2 cellular contexts compared by ENCODE assay signal in genomic region chr2:75637568-75637967, GRCh38.
A peak's percentile ranks its signal among the peaks of the same experiment; 100 is the strongest.
TF ChIP-seq lines count a peak whose summit lies in the region.

No MANE protein-coding gene starts in this region.

TF ChIP-seq in HepG2, 621 proteins besides CTCF, POLR2A, EP300 and RAD21:
- TF ChIP-seq KDM4B (CRISPR knock-in tag; IDR thresholded peaks at IDR 0.05) (no peak), ZNF605 (CRISPR knock-in tag; IDR thresholded peaks at IDR 0.05) (0 out of 2 replicates have a peak, but pooled peaks have one; percentile 50)

TF ChIP-seq in WTC11, 78 proteins besides CTCF, POLR2A, EP300 and RAD21:
- TF ChIP-seq ZNF138 (CRISPR knock-in tag; conservative IDR thresholded peaks at IDR 0.05) (no peak), ERG (CRISPR knock-in tag; IDR thresholded peaks at IDR 0.05) (no peak), FOXP4 (CRISPR knock-in tag; IDR thresholded peaks at IDR 0.05) (no peak), ZNF317 (CRISPR knock-in tag; IDR thresholded peaks at IDR 0.05; ENCODE audit: borderline replicate concordance, low read depth) (no peak), IRF2 (CRISPR knock-in tag; IDR thresholded peaks at IDR 0.05; ENCODE audit: borderline replicate concordance, low read depth) (no peak), TEAD4 (CRISPR knock-in tag; IDR thresholded peaks at IDR 0.05) (no peak), ZNF512 (CRISPR knock-in tag; IDR thresholded peaks at IDR 0.05; ENCODE audit: borderline replicate concordance) (no peak), FOXJ3 (CRISPR knock-in tag; IDR thresholded peaks at IDR 0.05; ENCODE audit: borderline replicate concordance) (no peak), E2F1 (CRISPR knock-in tag; IDR thresholded peaks at IDR 0.05) (no peak), ELF4 (CRISPR knock-in tag; IDR thresholded peaks at IDR 0.05; ENCODE audit: low read depth) (no peak), E2F5 (CRISPR knock-in tag; IDR thresholded peaks at IDR 0.05) (no peak), RELA (CRISPR knock-in tag; IDR thresholded peaks at IDR 0.05; ENCODE audit: borderline replicate concordance) (no peak), ZNF232 (CRISPR knock-in tag; IDR thresholded peaks at IDR 0.05) (no peak), NFE2L1 (CRISPR knock-in tag; IDR thresholded peaks at IDR 0.05) (no peak), ZBTB43 (CRISPR knock-in tag; IDR thresholded peaks at IDR 0.05) (no peak), CREM (CRISPR knock-in tag; IDR thresholded peaks at IDR 0.05) (no peak), USF1 (CRISPR knock-in tag; IDR thresholded peaks at IDR 0.05) (no peak), SOX15 (CRISPR knock-in tag; IDR thresholded peaks at IDR 0.05) (no peak), ZNF121 (CRISPR knock-in tag; IDR thresholded peaks at IDR 0.05) (no peak)
